ENCODE assay signal across 2 cellular contexts in genomic region chrX:15675490-15675921, GRCh38.
TF ChIP-seq lines count a peak whose summit lies in the region.

No MANE protein-coding gene starts in this region.

TF ChIP-seq in IMR-90, 13 proteins besides CTCF, POLR2A, EP300 and RAD21 (continued from another document):
- TF ChIP-seq ELK1 (IDR thresholded peaks at IDR 0.05; ENCODE audit: borderline replicate concordance, low read depth, low read length) = no peak
- TF ChIP-seq USF2 (IDR thresholded peaks at IDR 0.05; ENCODE audit: low read depth, low read length) = peak; percentile 52; the same call in 1 of the 2 replicates
- no peak for TF ChIP-seq RFX5 (IDR thresholded peaks at IDR 0.05; ENCODE audit: low read depth, low read length)
- TF ChIP-seq SMC3 (IDR thresholded peaks at IDR 0.05; ENCODE audit: low read depth, low read length) = no peak

TF ChIP-seq in PFSK-1, 5 proteins besides CTCF, POLR2A, EP300 and RAD21:
- TF ChIP-seq REST (IDR thresholded peaks at IDR 0.05; ENCODE audit: insufficient read depth in 1 of 2, low read depth in 2 of 2, low read length in 2 of 2) (no peak), TAF1 (IDR thresholded peaks at IDR 0.05; ENCODE audit: borderline replicate concordance, insufficient read depth, low read length) (0 out of 2 replicates have a peak, but pooled peaks have one; percentile 25)
TF ChIP-seq in PFSK-1: peak in this region for 1.
